ENCODE assay signal across 8 cellular contexts in genomic region chr9:127796225-127796813, GRCh38. TPM values are rescaled to one million over a fixed set of nuclear protein-coding genes. Genes with fewer than 3 reads are reported as not detected.
DNase-seq lines count a peak whose midpoint lies in the region; ATAC-seq, FAIRE-seq and TF ChIP-seq lines count a peak whose summit lies in the region.

No MANE protein-coding gene starts in this region.

- peak; percentile 45 for ATAC-seq in activated CD8-positive, alpha-beta T cell treated with anti-CD3 and anti-CD28 coated beads for 36 hours
- ATAC-seq in HepG2 (peak; percentile 70), GM21737 (IDR thresholded peaks at IDR 0.05; ENCODE audit: unreplicated experiment) (no peak), GM19035 (IDR thresholded peaks at IDR 0.05; ENCODE audit: unreplicated experiment) (no peak)

- H3K4me3 ChIP-seq in HepG2 (replicated peaks in 1 of 3; ENCODE audit: insufficient read depth in 1 of 3, low read depth in 2 of 3, low read length in 3 of 3), result no peak overlapping the region; a peak in 1 of 6 replicates

- TF ChIP-seq CTCF in HFFc6 (IDR thresholded peaks at IDR 0.05), result no peak
- no peak for TF ChIP-seq CTCF in activated CD8-positive, alpha-beta T cell treated with anti-CD3 and anti-CD28 coated beads for 36 hours (IDR thresholded peaks at IDR 0.05)
- no peak for TF ChIP-seq CTCF in HepG2 (CRISPR knock-in tag; IDR thresholded peaks at IDR 0.05)

- no peak overlapping the region for H3K27ac ChIP-seq in HepG2 (ENCODE audit: extremely low read length, insufficient read depth, low read length)

- no peaks in the 10 kb centered on the region for H3K79me2 ChIP-seq in HepG2 (ENCODE audit: insufficient read depth, low read length)

- H4K20me1 ChIP-seq in HepG2 (ENCODE audit: insufficient read depth, low read length), result peaks cover 4% of the 10 kb centered on the region; the same call in 1 of the 2 replicates

- no TSS peak for BruUV-seq in HepG2 (replicated peaks; lab: Mats Ljungman, UMichigan)

- POLR2A ChIA-PET in activated CD8-positive, alpha-beta T cell treated with anti-CD3 and anti-CD28 coated beads for 36 hours (lab: Charles Lee), result interaction anchor here (0.9 to 4.1 kb wide), 5 partner anchors 9 to 79 kb away, joined by 3 to 28 read pairs (median 3); partner anchors contain the start of gene CDK9
- POLR2A ChIA-PET in HepG2 (lab: Yijun Ruan, JAX), result interaction anchor here (0.6 to 0.8 kb wide), 3 partner anchors 13 to 154 kb away, joined by 3 read pairs; no protein-coding TSS in a partner anchor

- peaks cover 63% of the 10 kb centered on the region for H3K4me1 ChIP-seq in HepG2 (ENCODE audit: insufficient read depth, low read length)

- peaks cover 23% of the 10 kb centered on the region for H3K4me1 Mint-ChIP-seq in HFFc6 (ENCODE audit: low read depth)
- peaks cover 24% of the 10 kb centered on the region for H3K4me1 Mint-ChIP-seq in activated CD8-positive, alpha-beta T cell treated with anti-CD3 and anti-CD28 coated beads for 36 hours (ENCODE audit: low read depth)

- peak overlapping the region; percentile 46 for H3K4me2 ChIP-seq in HepG2 (ENCODE audit: low read depth, low read length)

- no peak for TF ChIP-seq RAD21 in HepG2 (CRISPR knock-in tag; IDR thresholded peaks at IDR 0.05)

- H3K36me3 Mint-ChIP-seq in HFFc6 (ENCODE audit: low read depth), result no peaks in the 10 kb centered on the region; the same call in 1 of the 2 replicates
- peaks cover 7% of the 10 kb centered on the region for H3K36me3 Mint-ChIP-seq in activated CD8-positive, alpha-beta T cell treated with anti-CD3 and anti-CD28 coated beads for 36 hours (ENCODE audit: low read depth)

- H3K27me3 Mint-ChIP-seq in HFFc6 (ENCODE audit: insufficient read depth), result peaks cover 5% of the 10 kb centered on the region
- no peaks in the 10 kb centered on the region for H3K27me3 Mint-ChIP-seq in activated CD8-positive, alpha-beta T cell treated with anti-CD3 and anti-CD28 coated beads for 36 hours

- H3K9ac ChIP-seq in HepG2 (ENCODE audit: insufficient read depth, low read depth, low read length), result peak overlapping the region; percentile 25; the same call in 1 of the 2 replicates

- no peak overlapping the region for H3K4me3 Mint-ChIP-seq in HFFc6
- H3K4me3 Mint-ChIP-seq in activated CD8-positive, alpha-beta T cell treated with anti-CD3 and anti-CD28 coated beads for 36 hours, result no peak overlapping the region

- peak; percentile 22 to 36; a peak in 1 of 4 replicates for TF ChIP-seq POLR2A in HepG2 (IDR thresholded peaks at IDR 0.05; ENCODE audit: insufficient read depth in 1 of 2, low read depth in 2 of 2, low read length in 2 of 2)

- in situ Hi-C loops in HepG2 (cut with HindIII; ENCODE audit: extremely low pct_ligation_motif_present, low pct_unique_long_range_greater_than_20kb), result no loop called here

- 31% methylated on average over 7 of the region's 8 CpGs for WGBS in HepG2 (ENCODE audit: low lambda C conversion rate)

- no peak overlapping the region for H2AFZ ChIP-seq in HepG2 (ENCODE audit: low read length)

- CTCF ChIA-PET in activated CD8-positive, alpha-beta T cell treated with anti-CD3 and anti-CD28 coated beads for 36 hours (lab: Charles Lee), result interaction anchor here (1.0 to 2.1 kb wide), 5 partner anchors 9 to 125 kb away, joined by 3 to 6 read pairs (median 4); partner anchors contain the start of genes ST6GALNAC4 and TOR2A
- CTCF ChIA-PET in HepG2 (lab: Yijun Ruan, JAX; ENCODE audit: low intra/inter-chr PET ratio, low total read pairs), result no interaction called here

- no peak for FAIRE-seq in HepG2 (lab: Jason Lieb, UNC)

- TF ChIP-seq EP300 in HepG2 (IDR thresholded peaks at IDR 0.05; ENCODE audit: low read depth in 2 of 2, low read length in 2 of 2), result no peak
- TF ChIP-seq EP300 in HepG2 (CRISPR knock-in tag; IDR thresholded peaks at IDR 0.05; ENCODE audit: borderline replicate concordance), result no peak

- H3K27ac Mint-ChIP-seq in HFFc6, result peak overlapping the region; percentile 66
- peak overlapping the region; percentile 81 for H3K27ac Mint-ChIP-seq in activated CD8-positive, alpha-beta T cell treated with anti-CD3 and anti-CD28 coated beads for 36 hours

- no peaks in the 10 kb centered on the region for H3K9me3 ChIP-seq in HepG2 (ENCODE audit: low read length)

- H3K36me3 ChIP-seq in HepG2 (replicated peaks in 1 of 2; ENCODE audit: control insufficient read depth in 1 of 2, insufficient read depth in 2 of 2, low read length in 2 of 2), result no peaks in the 10 kb centered on the region; a peak in 2 of 5 replicates

- intact Hi-C loops in activated CD8-positive, alpha-beta T cell treated with anti-CD3 and anti-CD28 coated beads for 36 hours (cut with micrococcal nuclease), result no loop called here
- intact Hi-C loops in HepG2 (cut with micrococcal nuclease; ENCODE audit: unreplicated experiment) (no loop called here), posterior cingulate gyrus (cut with DNase I) (no loop called here)

- no peaks in the 10 kb centered on the region for H3K27me3 ChIP-seq in HepG2 (ENCODE audit: control insufficient read depth in 1 of 2, insufficient read depth in 2 of 2, low read length in 2 of 2)

- no peaks in the 10 kb centered on the region for H3K9me3 Mint-ChIP-seq in HFFc6
- no peaks in the 10 kb centered on the region for H3K9me3 Mint-ChIP-seq in activated CD8-positive, alpha-beta T cell treated with anti-CD3 and anti-CD28 coated beads for 36 hours

- DNase-seq in A172 (ENCODE audit: low spot score) (peak; percentile 60), HFFc6 (peak; percentile 55), HepG2 (ENCODE audit: low spot score) (peak; percentile 47), C1 segment of cervical spinal cord (lab: John Stamatoyannopoulos, UW) (no peak), posterior cingulate gyrus (no peak)
- DNase-seq in activated CD8-positive, alpha-beta T cell treated with anti-CD3 and anti-CD28 coated beads for 36 hours, result no peak

RNA-seq across cellular contexts. Expression of gene FPGS, which starts 6.4 kb away (rescaled TPM):
- total RNA-seq in A172 (2014; rRNA removed; shearing (Covaris generic)), result 146 and 147 TPM in 2 replicates
- total RNA-seq in HFFc6 (2021; fragmentation: NEBNext Ultra II Directional; extraction: Animal tissue kit (Norgen Biotek cat#: 25700)), result 10 to 100 TPM; 51.9 to 69.2 (median 62.7) TPM
- 10 to 100 TPM; 79.8 to 80.4 TPM for total RNA-seq in activated CD8-positive, alpha-beta T cell treated with anti-CD3 and anti-CD28 coated beads for 36 hours
- 20.3 and 35.6 TPM in 2 replicates for total RNA-seq in HepG2 (2016; rRNA removed; fragmentation: Illumina TruSeq; extraction: Trizol)
- 7.4 and 10.3 TPM in 2 replicates for total RNA-seq in HepG2 (2016; cell fraction: cytosol; rRNA removed; fragmentation: Illumina TruSeq; extraction: Trizol; ENCODE audit: low read depth)
- 18.5 and 37.2 TPM in 2 replicates for total RNA-seq in HepG2 (2016; cell fraction: insoluble cytoplasmic fraction; rRNA removed; fragmentation: Illumina TruSeq; extraction: Trizol)
- total RNA-seq in HepG2 (2016; cell fraction: membrane; rRNA removed; fragmentation: Illumina TruSeq; extraction: Trizol), result 18.1 and 18.9 TPM in 2 replicates
- total RNA-seq in HepG2 (2016; cell fraction: nucleus; rRNA removed; fragmentation: Illumina TruSeq; extraction: Trizol), result 26.8 and 31.7 TPM in 2 replicates
- polyA plus RNA-seq in HepG2 (2011; rRNA removed), result 36.8 and 41.3 TPM in 2 replicates
- polyA plus RNA-seq in HepG2 (2011; cell fraction: cytosol; rRNA removed), result 20.2 and 34.2 TPM in 2 replicates
- 102 and 128 TPM in 2 replicates for polyA plus RNA-seq in HepG2 (2011; cell fraction: nucleus; rRNA removed)
- polyA plus RNA-seq in HepG2 (2012), result 16.9 and 23.2 TPM in 2 replicates
- polyA plus RNA-seq in HepG2 (2016; cell fraction: cytosol; fragmentation: Illumina TruSeq; extraction: Trizol; ENCODE audit: low read depth), result 8.3 and 9.4 TPM in 2 replicates
- polyA plus RNA-seq in HepG2 (2016; cell fraction: insoluble cytoplasmic fraction; fragmentation: Illumina TruSeq; extraction: Trizol; ENCODE audit: low read depth), result 21.4 and 32.6 TPM in 2 replicates
- 12.8 and 13.0 TPM in 2 replicates for polyA plus RNA-seq in HepG2 (2016; cell fraction: membrane; fragmentation: Illumina TruSeq; extraction: Trizol; ENCODE audit: low read depth)
- 68.3 and 83.1 TPM in 2 replicates for polyA plus RNA-seq in HepG2 (2016; cell fraction: nucleus; fragmentation: Illumina TruSeq; extraction: Trizol; ENCODE audit: insufficient read depth, low read depth)
- 71.8 and 195 TPM in 2 replicates for polyA minus RNA-seq in HepG2 (2011; rRNA and poly(A)+ RNA removed; ENCODE audit: low replicate concordance)
- 13.5 and 19.9 TPM in 2 replicates for polyA minus RNA-seq in HepG2 (2011; cell fraction: cytosol; rRNA and poly(A)+ RNA removed)
- 25.4 and 26.6 TPM in 2 replicates for polyA minus RNA-seq in HepG2 (2011; cell fraction: nucleus; rRNA and poly(A)+ RNA removed)

RNA-seq across cellular contexts. Expression of gene CDK9, which starts 10.5 kb away (rescaled TPM):
- 36.9 and 61.3 TPM in 2 replicates for total RNA-seq in A172 (2014; rRNA removed; shearing (Covaris generic))
- total RNA-seq in HFFc6 (2021; fragmentation: NEBNext Ultra II Directional; extraction: Animal tissue kit (Norgen Biotek cat#: 25700)), result 10 to 100 TPM; 52.0 to 61.3 (median 56.2) TPM
- 10 to 100 TPM; 86.2 to 91.6 TPM for total RNA-seq in activated CD8-positive, alpha-beta T cell treated with anti-CD3 and anti-CD28 coated beads for 36 hours
- 16.8 TPM in 2 replicates for total RNA-seq in HepG2 (2016; rRNA removed; fragmentation: Illumina TruSeq; extraction: Trizol)
- 5.3 and 6.3 TPM in 2 replicates for total RNA-seq in HepG2 (2016; cell fraction: cytosol; rRNA removed; fragmentation: Illumina TruSeq; extraction: Trizol; ENCODE audit: low read depth)
- total RNA-seq in HepG2 (2016; cell fraction: insoluble cytoplasmic fraction; rRNA removed; fragmentation: Illumina TruSeq; extraction: Trizol), result 14.3 and 15.5 TPM in 2 replicates
- total RNA-seq in HepG2 (2016; cell fraction: membrane; rRNA removed; fragmentation: Illumina TruSeq; extraction: Trizol), result 13.1 and 13.7 TPM in 2 replicates
- total RNA-seq in HepG2 (2016; cell fraction: nucleus; rRNA removed; fragmentation: Illumina TruSeq; extraction: Trizol), result 13.7 and 14.2 TPM in 2 replicates
- polyA plus RNA-seq in HepG2 (2011; rRNA removed), result 21.5 and 26.1 TPM in 2 replicates
- 16.1 and 24.8 TPM in 2 replicates for polyA plus RNA-seq in HepG2 (2011; cell fraction: cytosol; rRNA removed)
- polyA plus RNA-seq in HepG2 (2011; cell fraction: nucleus; rRNA removed), result 85.3 and 97.2 TPM in 2 replicates
- 18.5 and 23.5 TPM in 2 replicates for polyA plus RNA-seq in HepG2 (2012)
- 7.2 and 7.8 TPM in 2 replicates for polyA plus RNA-seq in HepG2 (2016; cell fraction: cytosol; fragmentation: Illumina TruSeq; extraction: Trizol; ENCODE audit: low read depth)
- 21.4 and 33.5 TPM in 2 replicates for polyA plus RNA-seq in HepG2 (2016; cell fraction: insoluble cytoplasmic fraction; fragmentation: Illumina TruSeq; extraction: Trizol; ENCODE audit: low read depth)
- polyA plus RNA-seq in HepG2 (2016; cell fraction: membrane; fragmentation: Illumina TruSeq; extraction: Trizol; ENCODE audit: low read depth), result 10.9 and 12.8 TPM in 2 replicates
- polyA plus RNA-seq in HepG2 (2016; cell fraction: nucleus; fragmentation: Illumina TruSeq; extraction: Trizol; ENCODE audit: insufficient read depth, low read depth), result 35.3 and 35.6 TPM in 2 replicates
- 47.9 and 105 TPM in 2 replicates for polyA minus RNA-seq in HepG2 (2011; rRNA and poly(A)+ RNA removed; ENCODE audit: low replicate concordance)
- polyA minus RNA-seq in HepG2 (2011; cell fraction: cytosol; rRNA and poly(A)+ RNA removed), result 13.9 and 18.8 TPM in 2 replicates
- polyA minus RNA-seq in HepG2 (2011; cell fraction: nucleus; rRNA and poly(A)+ RNA removed), result 27.6 and 29.4 TPM in 2 replicates

RNA-seq across cellular contexts. Expression of gene SH2D3C, which starts 17.9 kb away (rescaled TPM):
- total RNA-seq in A172 (2014; rRNA removed; shearing (Covaris generic)), result 1.7 and 2.1 TPM in 2 replicates
- total RNA-seq in HFFc6 (2021; fragmentation: NEBNext Ultra II Directional; extraction: Animal tissue kit (Norgen Biotek cat#: 25700)), result not detected
- 10 to 100 TPM; 29.9 to 30.3 TPM for total RNA-seq in activated CD8-positive, alpha-beta T cell treated with anti-CD3 and anti-CD28 coated beads for 36 hours
- not detected in 2 replicates for total RNA-seq in HepG2 (2016; rRNA removed; fragmentation: Illumina TruSeq; extraction: Trizol)
- not detected in 2 replicates for total RNA-seq in HepG2 (2016; cell fraction: cytosol; rRNA removed; fragmentation: Illumina TruSeq; extraction: Trizol; ENCODE audit: low read depth)
- total RNA-seq in HepG2 (2016; cell fraction: insoluble cytoplasmic fraction; rRNA removed; fragmentation: Illumina TruSeq; extraction: Trizol), result not detected in 2 replicates
- not detected in 2 replicates for total RNA-seq in HepG2 (2016; cell fraction: membrane; rRNA removed; fragmentation: Illumina TruSeq; extraction: Trizol)
- not detected in 2 replicates for total RNA-seq in HepG2 (2016; cell fraction: nucleus; rRNA removed; fragmentation: Illumina TruSeq; extraction: Trizol)
- not detected in 2 replicates for polyA plus RNA-seq in HepG2 (2011; rRNA removed)
- polyA plus RNA-seq in HepG2 (2011; cell fraction: cytosol; rRNA removed), result 0.03 TPM in 1 of 2 replicates, not detected in the other
- polyA plus RNA-seq in HepG2 (2011; cell fraction: nucleus; rRNA removed), result not detected in 2 replicates
- polyA plus RNA-seq in HepG2 (2012), result 0.19 TPM in 1 of 2 replicates, not detected in the other
- not detected in 2 replicates for polyA plus RNA-seq in HepG2 (2016; cell fraction: cytosol; fragmentation: Illumina TruSeq; extraction: Trizol; ENCODE audit: low read depth)
- polyA plus RNA-seq in HepG2 (2016; cell fraction: insoluble cytoplasmic fraction; fragmentation: Illumina TruSeq; extraction: Trizol; ENCODE audit: low read depth), result not detected in 2 replicates
- not detected in 2 replicates for polyA plus RNA-seq in HepG2 (2016; cell fraction: membrane; fragmentation: Illumina TruSeq; extraction: Trizol; ENCODE audit: low read depth)
- not detected in 2 replicates for polyA plus RNA-seq in HepG2 (2016; cell fraction: nucleus; fragmentation: Illumina TruSeq; extraction: Trizol; ENCODE audit: insufficient read depth, low read depth)
- 0.20 and 0.84 TPM in 2 replicates for polyA minus RNA-seq in HepG2 (2011; rRNA and poly(A)+ RNA removed; ENCODE audit: low replicate concordance)
- polyA minus RNA-seq in HepG2 (2011; cell fraction: cytosol; rRNA and poly(A)+ RNA removed), result not detected in 2 replicates
- polyA minus RNA-seq in HepG2 (2011; cell fraction: nucleus; rRNA and poly(A)+ RNA removed), result not detected in 2 replicates

RNA-seq across cellular contexts. Expression of gene ENG, which starts 58.1 kb away (rescaled TPM):
- 35.4 and 49.5 TPM in 2 replicates for total RNA-seq in A172 (2014; rRNA removed; shearing (Covaris generic))
- total RNA-seq in HFFc6 (2021; fragmentation: NEBNext Ultra II Directional; extraction: Animal tissue kit (Norgen Biotek cat#: 25700)), result 100 to 1,000 TPM; 205 to 249 (median 227) TPM
- total RNA-seq in activated CD8-positive, alpha-beta T cell treated with anti-CD3 and anti-CD28 coated beads for 36 hours, result 10 to 100 TPM; 14.2 to 15.0 TPM
- 0.02 TPM in 1 of 2 replicates, not detected in the other for total RNA-seq in HepG2 (2016; rRNA removed; fragmentation: Illumina TruSeq; extraction: Trizol)
- not detected in 2 replicates for total RNA-seq in HepG2 (2016; cell fraction: cytosol; rRNA removed; fragmentation: Illumina TruSeq; extraction: Trizol; ENCODE audit: low read depth)
- total RNA-seq in HepG2 (2016; cell fraction: insoluble cytoplasmic fraction; rRNA removed; fragmentation: Illumina TruSeq; extraction: Trizol), result 0.07 and 0.17 TPM in 2 replicates
- 0.07 and 0.22 TPM in 2 replicates for total RNA-seq in HepG2 (2016; cell fraction: membrane; rRNA removed; fragmentation: Illumina TruSeq; extraction: Trizol)
- total RNA-seq in HepG2 (2016; cell fraction: nucleus; rRNA removed; fragmentation: Illumina TruSeq; extraction: Trizol), result 0.25 TPM in 1 of 2 replicates, not detected in the other
- polyA plus RNA-seq in HepG2 (2011; rRNA removed), result 1.1 and 1.4 TPM in 2 replicates
- polyA plus RNA-seq in HepG2 (2011; cell fraction: cytosol; rRNA removed), result 0.82 and 1.1 TPM in 2 replicates
- 2.1 and 2.3 TPM in 2 replicates for polyA plus RNA-seq in HepG2 (2011; cell fraction: nucleus; rRNA removed)
- polyA plus RNA-seq in HepG2 (2012), result 1.4 and 1.5 TPM in 2 replicates
- not detected in 2 replicates for polyA plus RNA-seq in HepG2 (2016; cell fraction: cytosol; fragmentation: Illumina TruSeq; extraction: Trizol; ENCODE audit: low read depth)
- polyA plus RNA-seq in HepG2 (2016; cell fraction: insoluble cytoplasmic fraction; fragmentation: Illumina TruSeq; extraction: Trizol; ENCODE audit: low read depth), result 0.08 TPM in 1 of 2 replicates, not detected in the other
- polyA plus RNA-seq in HepG2 (2016; cell fraction: membrane; fragmentation: Illumina TruSeq; extraction: Trizol; ENCODE audit: low read depth), result 0.06 and 0.13 TPM in 2 replicates
- 0.20 and 0.22 TPM in 2 replicates for polyA plus RNA-seq in HepG2 (2016; cell fraction: nucleus; fragmentation: Illumina TruSeq; extraction: Trizol; ENCODE audit: insufficient read depth, low read depth)
- polyA minus RNA-seq in HepG2 (2011; rRNA and poly(A)+ RNA removed; ENCODE audit: low replicate concordance), result 1.2 and 26.5 TPM in 2 replicates
- 0.30 and 0.62 TPM in 2 replicates for polyA minus RNA-seq in HepG2 (2011; cell fraction: cytosol; rRNA and poly(A)+ RNA removed)
- 0.75 and 0.90 TPM in 2 replicates for polyA minus RNA-seq in HepG2 (2011; cell fraction: nucleus; rRNA and poly(A)+ RNA removed)

Comparison
In these comparisons a context has a peak if more than half of its experiments do, and no peak if none do; other contexts are left out.
1. DNase-seq: peak in A172 (single experiment), HFFc6 (single experiment) and HepG2 (single experiment); none in activated CD8-positive, alpha-beta T cell treated with anti-CD3 and anti-CD28 coated beads for 36 hours (single experiment), C1 segment of cervical spinal cord (0 of 14) and posterior cingulate gyrus (0 of 10).
2. ATAC-seq: peak in activated CD8-positive, alpha-beta T cell treated with anti-CD3 and anti-CD28 coated beads for 36 hours (single experiment) and HepG2 (single experiment); none in GM21737 (single experiment) and GM19035 (single experiment).